ENCODE assay signal across 1 cellular context in genomic region chr17:59513934-59514841, GRCh38.
A peak's percentile ranks its signal among the peaks of the same experiment; 100 is the strongest.
TF ChIP-seq lines count a peak whose summit lies in the region.

No MANE protein-coding gene starts in this region.

TF ChIP-seq in HepG2, 621 proteins besides CTCF, POLR2A, EP300 and RAD21 (continued from another document and continues in another):
- TF ChIP-seq ZBTB39 (CRISPR knock-in tag; IDR thresholded peaks at IDR 0.05) = no peak
- no peak for TF ChIP-seq ZNF674 (CRISPR knock-in tag; IDR thresholded peaks at IDR 0.05; ENCODE audit: low read depth)
- no peak for TF ChIP-seq BRCA1 (CRISPR knock-in tag; IDR thresholded peaks at IDR 0.05)
- no peak for TF ChIP-seq DNMT3B (CRISPR knock-in tag; conservative IDR thresholded peaks at IDR 0.05)
- TF ChIP-seq MED13 (CRISPR knock-in tag; IDR thresholded peaks at IDR 0.05) = no peak
- no peak for TF ChIP-seq CREBL2 (CRISPR knock-in tag; IDR thresholded peaks at IDR 0.05; ENCODE audit: borderline replicate concordance)
- no peak for TF ChIP-seq CREB3 (CRISPR knock-in tag; IDR thresholded peaks at IDR 0.05)
- TF ChIP-seq ZNF329 (CRISPR knock-in tag; IDR thresholded peaks at IDR 0.05; ENCODE audit: low read depth) = peak; percentile 57; the same call in 1 of the 2 replicates
- peak in 1 of 2 experiments; percentile 54; a peak in 1 of 4 replicates for TF ChIP-seq HMGXB4 (CRISPR knock-in tag; IDR thresholded peaks at IDR 0.05; ENCODE audit: borderline replicate concordance in 1 of 2, low read depth in 1 of 2)
- peak; percentile 81 for TF ChIP-seq KAT8 (CRISPR knock-in tag; IDR thresholded peaks at IDR 0.05)
- TF ChIP-seq RARA (CRISPR knock-in tag; IDR thresholded peaks at IDR 0.05) = peak; percentile 74
- no peak for TF ChIP-seq NFKB2 (CRISPR knock-in tag; IDR thresholded peaks at IDR 0.05; ENCODE audit: borderline replicate concordance)
- TF ChIP-seq ZNF230 (CRISPR knock-in tag; IDR thresholded peaks at IDR 0.05) = no peak
- 0 out of 2 replicates have a peak, but pooled peaks have one; percentile 20 for TF ChIP-seq ZNF281 (CRISPR knock-in tag; IDR thresholded peaks at IDR 0.05; ENCODE audit: borderline replicate concordance)
- TF ChIP-seq ZNF605 (CRISPR knock-in tag; IDR thresholded peaks at IDR 0.05) = peak; percentile 64; the same call in 1 of the 2 replicates
- 0 out of 2 replicates have a peak, but pooled peaks have one; percentile 72 for TF ChIP-seq IKZF5 (CRISPR knock-in tag; IDR thresholded peaks at IDR 0.05)
- TF ChIP-seq ZFP36L1 (CRISPR knock-in tag; IDR thresholded peaks at IDR 0.05) = no peak; the same call in 1 of the 2 replicates
- TF ChIP-seq ZBTB44 (CRISPR knock-in tag; IDR thresholded peaks at IDR 0.05) = no peak
- no peak for TF ChIP-seq ZNF672 (CRISPR knock-in tag; IDR thresholded peaks at IDR 0.05)
- no peak for TF ChIP-seq MXD1 (CRISPR knock-in tag; IDR thresholded peaks at IDR 0.05)
- TF ChIP-seq ZNF773 (CRISPR knock-in tag; IDR thresholded peaks at IDR 0.05; ENCODE audit: borderline replicate concordance) = no peak
- TF ChIP-seq NKX3-1 (CRISPR knock-in tag; IDR thresholded peaks at IDR 0.05) = 0 out of 2 replicates have a peak, but pooled peaks have one; percentile 64
- peak; percentile 74; the same call in 1 of the 2 replicates for TF ChIP-seq TGIF2 (CRISPR knock-in tag; IDR thresholded peaks at IDR 0.05)
- peak; percentile 89 for TF ChIP-seq FOXA3 (CRISPR knock-in tag; IDR thresholded peaks at IDR 0.05)
- no peak; the same call in 1 of the 2 replicates for TF ChIP-seq SMC3 (IDR thresholded peaks at IDR 0.05; ENCODE audit: low read length)
- TF ChIP-seq TP53 (CRISPR knock-in tag; conservative IDR thresholded peaks at IDR 0.05) = no peak
- peak; percentile 84 to 91 for TF ChIP-seq MAFK (conservative IDR thresholded peaks at IDR 0.05 in 1 of 2, IDR thresholded peaks at IDR 0.05 in 1 of 2; ENCODE audit: low read length in 2 of 2)
- no peak for TF ChIP-seq ZNF296 (CRISPR knock-in tag; conservative IDR thresholded peaks at IDR 0.05)
- TF ChIP-seq ZBTB37 (CRISPR knock-in tag; IDR thresholded peaks at IDR 0.05) = no peak
- no peak for TF ChIP-seq HNRNPUL1 (IDR thresholded peaks at IDR 0.05; ENCODE audit: low read depth, low read length)
- no peak for TF ChIP-seq NCOA5 (CRISPR knock-in tag; IDR thresholded peaks at IDR 0.05)
- peak; percentile 78 for TF ChIP-seq ARID3A (IDR thresholded peaks at IDR 0.05; ENCODE audit: low read depth, low read length)
- no peak for TF ChIP-seq ZHX2 (IDR thresholded peaks at IDR 0.05; ENCODE audit: low read depth)
- TF ChIP-seq ZHX2 (CRISPR knock-in tag; IDR thresholded peaks at IDR 0.05; ENCODE audit: borderline replicate concordance) = no peak
- no peak for TF ChIP-seq SMYD3 (CRISPR knock-in tag; IDR thresholded peaks at IDR 0.05)
- TF ChIP-seq SP2 (CRISPR knock-in tag; IDR thresholded peaks at IDR 0.05) = no peak
- 0 out of 2 replicates have a peak, but pooled peaks have one; percentile 37 for TF ChIP-seq KAT7 (CRISPR knock-in tag; IDR thresholded peaks at IDR 0.05; ENCODE audit: borderline replicate concordance)
